Comparison of ENCODE assay signal across 1 cellular context in the genomic region with DNA sequence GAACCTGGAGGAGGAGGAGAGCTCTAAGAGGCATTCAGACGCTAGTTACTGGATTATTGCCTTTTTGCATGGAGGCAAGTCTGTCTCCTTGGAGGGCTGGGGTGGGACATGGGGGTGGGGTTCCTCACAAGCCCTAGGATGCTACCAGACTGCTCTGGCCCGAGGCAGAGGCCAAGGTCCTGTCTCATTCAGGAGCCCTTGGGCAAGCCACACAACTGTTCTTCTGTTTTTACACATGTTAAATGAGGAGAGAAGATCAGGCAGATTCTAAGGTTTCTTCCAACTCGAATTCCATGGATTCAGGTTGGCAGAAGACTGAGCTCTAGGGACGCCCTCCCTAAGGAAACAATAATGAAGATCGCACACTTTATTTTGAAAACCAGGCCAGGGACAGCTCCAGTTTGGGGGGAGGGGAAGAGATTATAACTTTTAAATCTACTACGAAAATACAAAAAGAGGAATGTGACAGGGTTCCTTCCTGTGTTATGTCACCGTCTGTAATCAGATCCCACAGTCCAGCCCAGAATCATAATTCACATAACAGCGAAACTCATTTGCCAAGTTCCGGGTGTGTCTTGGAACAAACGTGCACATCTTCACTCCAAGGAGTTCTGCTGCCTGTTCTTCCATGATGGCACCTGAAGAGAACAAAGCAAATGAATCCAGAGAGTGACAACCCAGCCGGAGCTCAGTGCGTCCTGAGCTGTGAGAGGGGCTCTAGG.
TF ChIP-seq lines count a peak whose summit lies in the region.

No MANE protein-coding gene starts in this region.

TF ChIP-seq in endothelial cell of umbilical vein, 7 proteins besides CTCF, POLR2A, EP300 and RAD21 (continued from another document):
- TF ChIP-seq FOS (IDR thresholded peaks at IDR 0.05; ENCODE audit: borderline replicate concordance, insufficient read depth, low read length): no peak
- TF ChIP-seq, protein P1, sequence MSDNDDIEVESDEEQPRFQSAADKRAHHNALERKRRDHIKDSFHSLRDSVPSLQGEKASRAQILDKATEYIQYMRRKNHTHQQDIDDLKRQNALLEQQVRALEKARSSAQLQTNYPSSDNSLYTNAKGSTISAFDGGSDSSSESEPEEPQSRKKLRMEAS (IDR thresholded peaks at IDR 0.05; ENCODE audit: insufficient read depth, insufficient read length): no peak
